ENCODE assay signal across 8 cellular contexts in genomic region chr14:87254331-87254730, GRCh38.
"Had no signal": no experiment of that assay in that cellular context is flagged by ENCODE, and none has a peak within 500 bp of the region (broad histone marks: within the 10 kb centered on the region; RNA-seq: fewer than 3 reads in every experiment).

No MANE protein-coding gene starts in this region.

- H2AFZ ChIP-seq: GM23248 had no signal

- H3K4me1 Mint-ChIP-seq: IgD-negative memory B cell had no signal

- H3K4me3 Mint-ChIP-seq: HFFc6, IgD-negative memory B cell had no signal

- H3K36me3 ChIP-seq: HAP-1 had no signal

- H3K27ac Mint-ChIP-seq: HFFc6, IgD-negative memory B cell had no signal

- H3K9me3 ChIP-seq: HAP-1 had no signal

- H3K4me1 ChIP-seq: HAP-1 had no signal

- H3K27me3 Mint-ChIP-seq: IgD-negative memory B cell had no signal

- H3K36me3 Mint-ChIP-seq: IgD-negative memory B cell had no signal

- H3K27ac ChIP-seq: GM23248, HL-60 had no signal

- H3K9ac ChIP-seq: GM23248 had no signal

- H3K4me3 ChIP-seq: GM23248, HAP-1 had no signal

- DNase-seq: GM23248, GOT3, H7, HFFc6, KBM-7 had no signal
